In the genomic region with DNA sequence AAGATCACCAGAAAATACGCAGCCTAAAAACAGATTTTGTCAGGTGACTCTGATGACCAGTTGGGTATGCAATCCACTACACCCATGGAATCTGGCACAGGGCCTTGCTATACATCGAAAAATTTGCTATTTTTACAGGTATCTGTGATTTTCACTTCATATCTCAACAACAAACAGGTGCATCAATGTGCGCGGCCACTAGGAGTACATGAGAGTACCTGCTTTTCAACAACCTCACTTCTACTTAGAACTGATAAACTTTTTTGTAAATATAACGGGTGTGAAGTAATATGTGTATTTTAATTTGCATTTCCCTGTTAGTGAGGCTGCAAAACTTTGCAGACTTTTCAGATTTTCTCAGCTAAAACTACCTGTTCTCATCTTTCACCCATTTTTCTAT, we compare ENCODE assay signal across 12 cellular contexts.
DNase-seq lines count a peak whose midpoint lies in the region; ATAC-seq, FAIRE-seq and TF ChIP-seq lines count a peak whose summit lies in the region.
"Had no signal": no experiment of that assay in that cellular context is flagged by ENCODE, and none has a peak within 500 bp of the region (broad histone marks: within the 10 kb centered on the region; RNA-seq: fewer than 3 reads in every experiment).

No MANE protein-coding gene starts in this region.

- no peak overlapping the region for H3K4me3 ChIP-seq in CD4-positive, CD25-positive, alpha-beta regulatory T cell (ENCODE audit: low read depth, low read length)
- H3K4me3 ChIP-seq in GM12878 (no peak overlapping the region), neutrophil (ENCODE audit: low read depth in 1 of 2, low read length in 1 of 2) (no peak overlapping the region)

- DNase-seq in CD4-positive, CD25-positive, alpha-beta regulatory T cell, result peak in 1 of 3 donors; percentile 50
- DNase-seq in GM12878 (ENCODE audit: low read depth, low spot score) (no peak), NCI-H1436 (lab: John Stamatoyannopoulos, UW) (no peak), HCEC 1CT (no peak), NCI-H345 (lab: John Stamatoyannopoulos, UW) (no peak)
- DNase-seq in stimulated activated CD4-positive, alpha-beta T cell treated with anti-CD3 and anti-CD28 coated beads, Interleukin-4, amount 100 ng/mL, for 4 hours, result no peak
- DNase-seq: effector CD4-positive, alpha-beta T cell; naive thymus-derived CD8-positive, alpha-beta T cell; stimulated activated CD4-positive, alpha-beta T cell treated with anti-CD3 and anti-CD28 coated beads, Interleukin-2, amount 100 ng/mL, for 48 hours had no signal

- no peak overlapping the region for H3K9ac ChIP-seq in GM12878 (ENCODE audit: control insufficient read depth, insufficient read depth, low read length)

- no peak for FAIRE-seq in GM12878 (lab: Jason Lieb, UNC)

- no peak for TF ChIP-seq RAD21 in GM12878 (IDR thresholded peaks at IDR 0.05; ENCODE audit: insufficient read depth, low read depth, low read length)

- H3K27me3 Mint-ChIP-seq in CD4-positive, CD25-positive, alpha-beta regulatory T cell, result no peaks in the 10 kb centered on the region
- H3K27me3 Mint-ChIP-seq: activated naive CD4-positive, alpha-beta T cell treated with anti-CD3 and anti-CD28 coated beads, Interleukin-2, amount 50 U/mL, for 24 hours; naive thymus-derived CD8-positive, alpha-beta T cell had no signal

- H3K4me2 ChIP-seq in GM12878 (ENCODE audit: control insufficient read depth, insufficient read depth), result peak overlapping the region; percentile 90; the same call in 1 of the 2 replicates

- H3K4me1 Mint-ChIP-seq in CD4-positive, CD25-positive, alpha-beta regulatory T cell, result peaks cover 47 to 66% (median 59%) of the 10 kb centered on the region in 4 donors

- H3K9me3 Mint-ChIP-seq in CD4-positive, CD25-positive, alpha-beta regulatory T cell, result no peaks in the 10 kb centered on the region
- H3K9me3 Mint-ChIP-seq: naive thymus-derived CD8-positive, alpha-beta T cell had no signal

- H3K79me2 ChIP-seq in GM12878 (ENCODE audit: control insufficient read depth, insufficient read depth, low read length), result peaks cover 13% of the 10 kb centered on the region

- H3K27ac ChIP-seq in CD4-positive, CD25-positive, alpha-beta regulatory T cell (ENCODE audit: insufficient read depth, low read length, poor library complexity, severe bottlenecking), result peak overlapping the region; percentile 45
- H3K27ac ChIP-seq in GM12878 (ENCODE audit: control insufficient read depth, insufficient read depth) (no peak overlapping the region; the same call in 1 of the 2 replicates), neutrophil (peak overlapping the region; percentile 85)

- WGBS in GM12878 (ENCODE audit: insufficient coverage, insufficient replicate concordance, low lambda C conversion rate, missing lambda C conversion rate), result 67% methylated on average over 5 of the region's 5 CpGs

- CTCF ChIA-PET in GM12878 (lab: Yijun Ruan, JAX), result interaction anchor here (0.9 to 2.1 kb wide), 3 partner anchors 11 to 368 kb away, joined by 3 to 7 read pairs (median 5); no protein-coding TSS in a partner anchor

- TF ChIP-seq CTCF in GM12874 (IDR thresholded peaks at IDR 0.05; ENCODE audit: insufficient read depth, low read depth, low read length) (peak; percentile 13; the same call in 1 of the 2 replicates), GM12878 (IDR thresholded peaks at IDR 0.05 in 2 of 3, conservative IDR thresholded peaks at IDR 0.05 in 1 of 3; ENCODE audit: control insufficient read depth in 2 of 3, extremely low read depth in 1 of 3, insufficient read depth in 1 of 3, low read depth in 3 of 3, low read length in 3 of 3) (peak in 1 of 3 experiments; percentile 30; a peak in 1 of 6 replicates), neutrophil (IDR thresholded peaks at IDR 0.05) (no peak)

- peaks cover 17% of the 10 kb centered on the region for H3K36me3 Mint-ChIP-seq in CD4-positive, CD25-positive, alpha-beta regulatory T cell

- no peaks in the 10 kb centered on the region for H4K20me1 ChIP-seq in GM12878 (ENCODE audit: control insufficient read depth, insufficient read depth)

- ATAC-seq in CD4-positive, CD25-positive, alpha-beta regulatory T cell (ENCODE audit: low read depth in 2 of 2), result no peak
- ATAC-seq in GM12878, result no peak
- ATAC-seq: naive thymus-derived CD8-positive, alpha-beta T cell had no signal

- TF ChIP-seq EP300 in GM12878 (IDR thresholded peaks at IDR 0.05; ENCODE audit: borderline replicate concordance in 1 of 2, control insufficient read depth in 1 of 2, low read depth in 2 of 2, low read length in 2 of 2), result no peak

- H3K4me1 ChIP-seq in CD4-positive, CD25-positive, alpha-beta regulatory T cell (ENCODE audit: control insufficient read depth, insufficient read depth, low read length, poor library complexity, severe bottlenecking), result peaks cover 45% of the 10 kb centered on the region
- H3K4me1 ChIP-seq in GM12878 (ENCODE audit: control insufficient read depth, insufficient read depth, low read length) (peaks cover 48% of the 10 kb centered on the region), neutrophil (ENCODE audit: control insufficient read depth in 1 of 2, insufficient read depth in 1 of 2, low read depth in 1 of 2, low read length in 1 of 2) (peaks cover 52% of the 10 kb centered on the region in 2 experiments)

- H2AFZ ChIP-seq in GM12878 (ENCODE audit: control insufficient read depth, low read depth, low read length), result no peak overlapping the region

- H3K9me3 ChIP-seq in CD4-positive, CD25-positive, alpha-beta regulatory T cell (ENCODE audit: control insufficient read depth in 2 of 2, low read length in 2 of 2), result no peaks in the 10 kb centered on the region
- H3K9me3 ChIP-seq in GM12878 (replicated peaks; ENCODE audit: control insufficient read depth, insufficient read depth, low read length), result no peaks in the 10 kb centered on the region; the same call in 1 of the 3 replicates
- H3K9me3 ChIP-seq in neutrophil, result no peaks in the 10 kb centered on the region

- RAD21 ChIA-PET in GM12878 (lab: Charles Lee; ENCODE audit: unreplicated experiment), result interaction anchor here (1.0 kb wide), 1 partner anchor 31 kb away, joined by 3 read pairs; no protein-coding TSS in a partner anchor

- BruUV-seq in GM12878 (replicated peaks; lab: Mats Ljungman, UMichigan), result TSS peak; percentile 14

- peak overlapping the region in 2 of 3 donors; percentile 45 to 64 for H3K27ac Mint-ChIP-seq in CD4-positive, CD25-positive, alpha-beta regulatory T cell

- peak overlapping the region in 2 of 4 donors; percentile 6 to 10 for H3K4me3 Mint-ChIP-seq in CD4-positive, CD25-positive, alpha-beta regulatory T cell

- in situ Hi-C loops in GM12878 (cut with MboI), result no loop called here

- H3K27me3 ChIP-seq in CD4-positive, CD25-positive, alpha-beta regulatory T cell (ENCODE audit: control insufficient read depth, insufficient read depth, low read length), result no peaks in the 10 kb centered on the region
- H3K27me3 ChIP-seq in GM12878 (replicated peaks in 1 of 2; ENCODE audit: control insufficient read depth in 2 of 2, insufficient read depth in 2 of 2, low read length in 1 of 2), result no peaks in the 10 kb centered on the region
- no peaks in the 10 kb centered on the region for H3K27me3 ChIP-seq in neutrophil

- SMC1A ChIA-PET in GM12878 (lab: Charles Lee; ENCODE audit: uncharacterized antibody, unreplicated experiment), result interaction anchor here (1.0 kb wide), 1 partner anchor 33 kb away, joined by 3 read pairs; no protein-coding TSS in a partner anchor

- POLR2A ChIA-PET in GM12878 (lab: Charles Lee), result interaction anchor here (0.5 to 0.8 kb wide), 2 partner anchors 9 to 478 kb away, joined by 3 read pairs; no protein-coding TSS in a partner anchor

- H3K36me3 ChIP-seq in CD4-positive, CD25-positive, alpha-beta regulatory T cell (ENCODE audit: control insufficient read depth, insufficient read depth, low read length), result peaks cover 33% of the 10 kb centered on the region
- H3K36me3 ChIP-seq in GM12878 (ENCODE audit: control insufficient read depth in 2 of 2, insufficient read depth in 2 of 2, low read length in 1 of 2), result peaks cover 0 to 2% of the 10 kb centered on the region in 2 experiments; a peak in 3 of 4 replicates
- H3K36me3 ChIP-seq in neutrophil, result peaks cover 56% of the 10 kb centered on the region

- no peak for TF ChIP-seq POLR2A in GM12878 (IDR thresholded peaks at IDR 0.05; ENCODE audit: low read depth, low read length)

- intact Hi-C loops in GM12878 (cut with micrococcal nuclease; ENCODE audit: unreplicated experiment), result loop anchor here (10.0 kb wide), 1 partner anchor 326 kb away; no protein-coding TSS in a partner anchor

TF ChIP-seq in GM12878, 131 proteins besides CTCF, POLR2A, EP300 and RAD21:
- TF ChIP-seq, protein P1, sequence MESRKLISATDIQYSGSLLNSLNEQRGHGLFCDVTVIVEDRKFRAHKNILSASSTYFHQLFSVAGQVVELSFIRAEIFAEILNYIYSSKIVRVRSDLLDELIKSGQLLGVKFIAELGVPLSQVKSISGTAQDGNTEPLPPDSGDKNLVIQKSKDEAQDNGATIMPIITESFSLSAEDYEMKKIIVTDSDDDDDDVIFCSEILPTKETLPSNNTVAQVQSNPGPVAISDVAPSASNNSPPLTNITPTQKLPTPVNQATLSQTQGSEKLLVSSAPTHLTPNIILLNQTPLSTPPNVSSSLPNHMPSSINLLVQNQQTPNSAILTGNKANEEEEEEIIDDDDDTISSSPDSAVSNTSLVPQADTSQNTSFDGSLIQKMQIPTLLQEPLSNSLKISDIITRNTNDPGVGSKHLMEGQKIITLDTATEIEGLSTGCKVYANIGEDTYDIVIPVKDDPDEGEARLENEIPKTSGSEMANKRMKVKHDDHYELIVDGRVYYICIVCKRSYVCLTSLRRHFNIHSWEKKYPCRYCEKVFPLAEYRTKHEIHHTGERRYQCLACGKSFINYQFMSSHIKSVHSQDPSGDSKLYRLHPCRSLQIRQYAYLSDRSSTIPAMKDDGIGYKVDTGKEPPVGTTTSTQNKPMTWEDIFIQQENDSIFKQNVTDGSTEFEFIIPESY (IDR thresholded peaks at IDR 0.05), result peak; percentile 99
- TF ChIP-seq, protein P2, sequence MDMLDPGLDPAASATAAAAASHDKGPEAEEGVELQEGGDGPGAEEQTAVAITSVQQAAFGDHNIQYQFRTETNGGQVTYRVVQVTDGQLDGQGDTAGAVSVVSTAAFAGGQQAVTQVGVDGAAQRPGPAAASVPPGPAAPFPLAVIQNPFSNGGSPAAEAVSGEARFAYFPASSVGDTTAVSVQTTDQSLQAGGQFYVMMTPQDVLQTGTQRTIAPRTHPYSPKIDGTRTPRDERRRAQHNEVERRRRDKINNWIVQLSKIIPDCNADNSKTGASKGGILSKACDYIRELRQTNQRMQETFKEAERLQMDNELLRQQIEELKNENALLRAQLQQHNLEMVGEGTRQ (IDR thresholded peaks at IDR 0.05; ENCODE audit: borderline replicate concordance, low read depth, low read length), result no peak
